ENCODE assay signal across 24 cellular contexts in genomic region chr1:231124746-231125145, GRCh38. TPM values are rescaled to one million over a fixed set of nuclear protein-coding genes. Genes with fewer than 3 reads are reported as not detected.
DNase-seq lines count a peak whose midpoint lies in the region; ATAC-seq, FAIRE-seq and TF ChIP-seq lines count a peak whose summit lies in the region.
"Had no signal": no experiment of that assay in that cellular context is flagged by ENCODE, and none has a peak within 500 bp of the region (broad histone marks: within the 10 kb centered on the region; RNA-seq: fewer than 3 reads in every experiment).

No MANE protein-coding gene starts in this region.

- POLR2A ChIA-PET in HepG2 (lab: Yijun Ruan, JAX) = no interaction called here
- POLR2A ChIA-PET in PC-9 (lab: Charles Lee; ENCODE audit: unreplicated experiment) = no interaction called here
- POLR2A ChIA-PET in PC-3 (lab: Charles Lee; ENCODE audit: unreplicated experiment) = no interaction called here

- peak overlapping the region; percentile 37; the same call in 1 of the 2 replicates for H3K4me2 ChIP-seq in HepG2 (ENCODE audit: low read depth, low read length)
- H3K4me2 ChIP-seq in PC-9 = no peak overlapping the region
- H3K4me2 ChIP-seq in PC-3 (ENCODE audit: low read length) = no peak overlapping the region

- H3K9me3 ChIP-seq in HepG2 (ENCODE audit: low read length) (no peaks in the 10 kb centered on the region), right lobe of liver (no peaks in the 10 kb centered on the region), PC-9 (ENCODE audit: insufficient read depth, low read depth) (no peaks in the 10 kb centered on the region), PC-3 (ENCODE audit: low read length) (no peaks in the 10 kb centered on the region), esophagus muscularis mucosa (peaks cover 0 to 4% (median 0%) of the 10 kb centered on the region in 4 donors)
- H3K9me3 ChIP-seq: BE2C had no signal

- peaks cover 7% of the 10 kb centered on the region for H3K4me1 ChIP-seq in HepG2 (ENCODE audit: insufficient read depth, low read length)
- H3K4me1 ChIP-seq in right lobe of liver = no peaks in the 10 kb centered on the region
- H3K4me1 ChIP-seq in PC-9 (replicated peaks; ENCODE audit: insufficient read depth) = no peaks in the 10 kb centered on the region
- no peaks in the 10 kb centered on the region for H3K4me1 ChIP-seq in PC-3 (ENCODE audit: insufficient read depth, low read length)
- no peaks in the 10 kb centered on the region for H3K4me1 ChIP-seq in esophagus muscularis mucosa
- H3K4me1 ChIP-seq: BE2C had no signal

- in situ Hi-C loops in HepG2 (cut with HindIII; ENCODE audit: extremely low pct_ligation_motif_present, low pct_unique_long_range_greater_than_20kb) = no loop called here

- H3K27me3 ChIP-seq in HepG2 (ENCODE audit: control insufficient read depth in 1 of 2, insufficient read depth in 2 of 2, low read length in 2 of 2) (peaks cover 0 to 6% of the 10 kb centered on the region in 2 experiments; a peak in 1 of 5 replicates), right lobe of liver (no peaks in the 10 kb centered on the region), PC-9 (ENCODE audit: insufficient read depth, low read depth) (peaks cover 54% of the 10 kb centered on the region), PC-3 (ENCODE audit: low read length) (peaks cover 43% of the 10 kb centered on the region), esophagus muscularis mucosa (peaks cover 0 to 4% (median 0%) of the 10 kb centered on the region in 4 donors)
- H3K27me3 ChIP-seq: BE2C had no signal

- DNase-seq in HepG2 (ENCODE audit: low spot score) (peak; percentile 13), right lobe of liver (no peak), medulla oblongata (ENCODE audit: extremely low spot score) (peak; percentile 69), pons (ENCODE audit: low spot score) (peak; percentile 78), T-helper 9 cell (no peak), PC-9 (no peak), PC-3 (no peak), esophagus muscularis mucosa (ENCODE audit: extremely low spot score) (no peak)
- DNase-seq: BE2C; Calu3; CD4-positive, alpha-beta memory T cell; DMS53; H7; MV-4-11; NCI-H1436; NCI-H2081; NCI-H510A; NCI-H774 had no signal

- no peak for TF ChIP-seq POLR2A in HepG2 (IDR thresholded peaks at IDR 0.05; ENCODE audit: insufficient read depth in 1 of 2, low read depth in 2 of 2, low read length in 2 of 2)
- no peak for TF ChIP-seq POLR2A in right lobe of liver (IDR thresholded peaks at IDR 0.05)
- TF ChIP-seq POLR2A in esophagus muscularis mucosa (IDR thresholded peaks at IDR 0.05; ENCODE audit: low read depth) = no peak

- H4K20me1 ChIP-seq in HepG2 (ENCODE audit: insufficient read depth, low read length) (no peaks in the 10 kb centered on the region), PC-9 (ENCODE audit: insufficient read depth) (no peaks in the 10 kb centered on the region), PC-3 (ENCODE audit: low read length) (no peaks in the 10 kb centered on the region)

- intact Hi-C loops in HepG2 (cut with micrococcal nuclease; ENCODE audit: unreplicated experiment) (no loop called here), right lobe of liver (cut with DNase I) (no loop called here), PC-9 (cut with micrococcal nuclease; ENCODE audit: unreplicated experiment) (no loop called here), PC-3 (cut with micrococcal nuclease) (no loop called here), esophagus muscularis mucosa (cut with DNase I) (no loop called here)

- H3K79me2 ChIP-seq in HepG2 (ENCODE audit: insufficient read depth, low read length) = no peaks in the 10 kb centered on the region
- no peaks in the 10 kb centered on the region for H3K79me2 ChIP-seq in PC-9 (ENCODE audit: low read depth)
- no peaks in the 10 kb centered on the region for H3K79me2 ChIP-seq in PC-3 (ENCODE audit: low read length)

- 0% methylated on average over 2 of the region's 14 CpGs for WGBS in HepG2 (ENCODE audit: low lambda C conversion rate)
- WGBS in right lobe of liver (ENCODE audit: insufficient coverage, low coverage, low lambda C conversion rate, missing lambda C conversion rate) = no CpG with 5 or more reads among the region's 14 CpGs
- 90% methylated on average over 14 of the region's 14 CpGs for WGBS in esophagus muscularis mucosa

- no peak for FAIRE-seq in HepG2 (lab: Jason Lieb, UNC)
- FAIRE-seq: GM19239 had no signal

- TF ChIP-seq EP300 in HepG2 (IDR thresholded peaks at IDR 0.05; ENCODE audit: low read depth in 2 of 2, low read length in 2 of 2) (no peak), HepG2 (CRISPR knock-in tag; IDR thresholded peaks at IDR 0.05; ENCODE audit: borderline replicate concordance) (no peak), esophagus muscularis mucosa (IDR thresholded peaks at IDR 0.05) (no peak)

- no peak for TF ChIP-seq RAD21 in HepG2 (CRISPR knock-in tag; IDR thresholded peaks at IDR 0.05)

- H3K9me2 ChIP-seq in PC-9 (ENCODE audit: insufficient read depth) (no peaks in the 10 kb centered on the region), PC-3 (replicated peaks; ENCODE audit: low read length) (no peaks in the 10 kb centered on the region)

- H3K4me3 ChIP-seq in HepG2 (replicated peaks in 1 of 3; ENCODE audit: insufficient read depth in 1 of 3, low read depth in 2 of 3, low read length in 3 of 3) = no peak overlapping the region
- no peak overlapping the region for H3K4me3 ChIP-seq in right lobe of liver
- H3K4me3 ChIP-seq in PC-9 = no peak overlapping the region
- H3K4me3 ChIP-seq in PC-3 (ENCODE audit: low read length) = no peak overlapping the region
- no peak overlapping the region for H3K4me3 ChIP-seq in esophagus muscularis mucosa
- H3K4me3 ChIP-seq: SK-N-MC had no signal

- peak; percentile 75 for ATAC-seq in HepG2
- no peak for ATAC-seq in right lobe of liver
- ATAC-seq in PC-3 = no peak
- ATAC-seq: Panc1, Right ventricle myocardium inferior had no signal

- H2AFZ ChIP-seq in HepG2 (ENCODE audit: low read length) (no peak overlapping the region), PC-9 (no peak overlapping the region), PC-3 (ENCODE audit: low read length) (no peak overlapping the region)

- no peaks in the 10 kb centered on the region for H3F3A ChIP-seq in PC-9 (ENCODE audit: insufficient read depth, low read depth)
- H3F3A ChIP-seq in PC-3 (ENCODE audit: low read length, unreplicated experiment) = no peaks in the 10 kb centered on the region

- H3K27ac ChIP-seq in HepG2 (ENCODE audit: extremely low read length, insufficient read depth, low read length) = no peak overlapping the region
- no peak overlapping the region for H3K27ac ChIP-seq in right lobe of liver
- no peak overlapping the region for H3K27ac ChIP-seq in PC-9
- H3K27ac ChIP-seq in PC-3 (ENCODE audit: low read length) = no peak overlapping the region
- no peak overlapping the region for H3K27ac ChIP-seq in esophagus muscularis mucosa (replicated peaks in 1 of 4)
- H3K27ac ChIP-seq: 22Rv1, SK-N-MC had no signal

- BruUV-seq in HepG2 (replicated peaks; lab: Mats Ljungman, UMichigan) (no TSS peak), PC-9 (replicated peaks; lab: Mats Ljungman, UMichigan) (no TSS peak), PC-3 (replicated peaks; lab: Mats Ljungman, UMichigan) (no TSS peak)

- no peak for TF ChIP-seq CTCF in HepG2 (CRISPR knock-in tag; IDR thresholded peaks at IDR 0.05)
- no peak for TF ChIP-seq CTCF in right lobe of liver (IDR thresholded peaks at IDR 0.05)
- TF ChIP-seq CTCF in PC-9 (conservative IDR thresholded peaks at IDR 0.05) = no peak
- no peak for TF ChIP-seq CTCF in PC-3 (conservative IDR thresholded peaks at IDR 0.05; ENCODE audit: low read depth, low read length)
- no peak for TF ChIP-seq CTCF in esophagus muscularis mucosa (IDR thresholded peaks at IDR 0.05)

- H3K36me3 ChIP-seq in HepG2 (replicated peaks in 1 of 2; ENCODE audit: control insufficient read depth in 1 of 2, insufficient read depth in 2 of 2, low read length in 2 of 2) (no peaks in the 10 kb centered on the region), right lobe of liver (no peaks in the 10 kb centered on the region), PC-9 (ENCODE audit: low read depth) (no peaks in the 10 kb centered on the region), PC-3 (ENCODE audit: low read depth, low read length) (no peaks in the 10 kb centered on the region), esophagus muscularis mucosa (no peaks in the 10 kb centered on the region)
- H3K36me3 ChIP-seq: BE2C had no signal

- CTCF ChIA-PET in HepG2 (lab: Yijun Ruan, JAX; ENCODE audit: low intra/inter-chr PET ratio, low total read pairs) = no interaction called here
- CTCF ChIA-PET in PC-9 (lab: Charles Lee) = no interaction called here
- CTCF ChIA-PET in PC-3 (lab: Charles Lee) = no interaction called here

- H3K9ac ChIP-seq in HepG2 (ENCODE audit: insufficient read depth, low read depth, low read length) (no peak overlapping the region), PC-3 (ENCODE audit: low read length) (no peak overlapping the region)

TF ChIP-seq in HepG2, 621 proteins besides CTCF, POLR2A, EP300 and RAD21 (continues in another document):
- no peak for TF ChIP-seq HOXD1 (CRISPR knock-in tag; IDR thresholded peaks at IDR 0.05)
- TF ChIP-seq ARNTL (CRISPR knock-in tag; IDR thresholded peaks at IDR 0.05) = no peak

RNA-seq across cellular contexts. Expression of gene TRIM67, which starts 37.1 kb away (rescaled TPM):
- total RNA-seq in HepG2 (2016; rRNA removed; fragmentation: Illumina TruSeq; extraction: Trizol) = not detected in 2 replicates
- not detected in 2 replicates for total RNA-seq in HepG2 (2016; cell fraction: cytosol; rRNA removed; fragmentation: Illumina TruSeq; extraction: Trizol; ENCODE audit: low read depth)
- total RNA-seq in HepG2 (2016; cell fraction: insoluble cytoplasmic fraction; rRNA removed; fragmentation: Illumina TruSeq; extraction: Trizol) = not detected in 2 replicates
- total RNA-seq in HepG2 (2016; cell fraction: membrane; rRNA removed; fragmentation: Illumina TruSeq; extraction: Trizol) = 0.03 TPM in 1 of 2 replicates, not detected in the other
- total RNA-seq in HepG2 (2016; cell fraction: nucleus; rRNA removed; fragmentation: Illumina TruSeq; extraction: Trizol) = not detected in 2 replicates
- polyA plus RNA-seq in HepG2 (2011; rRNA removed) = under 0.01 TPM in 1 of 2 replicates, not detected in the other
- not detected in 2 replicates for polyA plus RNA-seq in HepG2 (2011; cell fraction: cytosol; rRNA removed)
- polyA plus RNA-seq in HepG2 (2011; cell fraction: nucleus; rRNA removed) = 0.02 TPM in 1 of 2 replicates, not detected in the other
- polyA plus RNA-seq in HepG2 (2012) = 0.03 TPM in 2 replicates
- polyA plus RNA-seq in HepG2 (2016; cell fraction: cytosol; fragmentation: Illumina TruSeq; extraction: Trizol; ENCODE audit: low read depth) = not detected in 2 replicates
- polyA plus RNA-seq in HepG2 (2016; cell fraction: insoluble cytoplasmic fraction; fragmentation: Illumina TruSeq; extraction: Trizol; ENCODE audit: low read depth) = not detected in 2 replicates
- not detected in 2 replicates for polyA plus RNA-seq in HepG2 (2016; cell fraction: membrane; fragmentation: Illumina TruSeq; extraction: Trizol; ENCODE audit: low read depth)
- polyA plus RNA-seq in HepG2 (2016; cell fraction: nucleus; fragmentation: Illumina TruSeq; extraction: Trizol; ENCODE audit: insufficient read depth, low read depth) = not detected in 2 replicates
- polyA minus RNA-seq in HepG2 (2011; rRNA and poly(A)+ RNA removed; ENCODE audit: low replicate concordance) = 0.04 TPM in 1 of 2 replicates, not detected in the other
- polyA minus RNA-seq in HepG2 (2011; cell fraction: cytosol; rRNA and poly(A)+ RNA removed) = not detected in 2 replicates
- under 0.01 TPM in 2 replicates for polyA minus RNA-seq in HepG2 (2011; cell fraction: nucleus; rRNA and poly(A)+ RNA removed)
- total RNA-seq in right lobe of liver = not detected
- total RNA-seq in PC-9 (2021) = not detected in 2 replicates
- not detected in 2 replicates for total RNA-seq in PC-3 (2014; rRNA removed)
- total RNA-seq in esophagus muscularis mucosa = under 1 TPM in 3 of 4 donors, not detected in 1; under 0.01 to 0.42 (median 0.13) TPM
- total RNA-seq: CD4-positive, alpha-beta memory T cell; H7 had no signal
- polyA plus RNA-seq: AG04450; CD4-positive, alpha-beta memory T cell had no signal

Comparison
In these comparisons a context has a peak if more than half of its experiments do, and no peak if none do; other contexts are left out.
1. DNase-seq: peak in HepG2 (single experiment), medulla oblongata (single experiment) and pons (single experiment); none in right lobe of liver (0 of 3), T-helper 9 cell (single experiment), PC-9 (0 of 2), PC-3 (single experiment) and esophagus muscularis mucosa (single experiment).